8 cellular contexts compared by ENCODE assay signal in the genomic region with DNA sequence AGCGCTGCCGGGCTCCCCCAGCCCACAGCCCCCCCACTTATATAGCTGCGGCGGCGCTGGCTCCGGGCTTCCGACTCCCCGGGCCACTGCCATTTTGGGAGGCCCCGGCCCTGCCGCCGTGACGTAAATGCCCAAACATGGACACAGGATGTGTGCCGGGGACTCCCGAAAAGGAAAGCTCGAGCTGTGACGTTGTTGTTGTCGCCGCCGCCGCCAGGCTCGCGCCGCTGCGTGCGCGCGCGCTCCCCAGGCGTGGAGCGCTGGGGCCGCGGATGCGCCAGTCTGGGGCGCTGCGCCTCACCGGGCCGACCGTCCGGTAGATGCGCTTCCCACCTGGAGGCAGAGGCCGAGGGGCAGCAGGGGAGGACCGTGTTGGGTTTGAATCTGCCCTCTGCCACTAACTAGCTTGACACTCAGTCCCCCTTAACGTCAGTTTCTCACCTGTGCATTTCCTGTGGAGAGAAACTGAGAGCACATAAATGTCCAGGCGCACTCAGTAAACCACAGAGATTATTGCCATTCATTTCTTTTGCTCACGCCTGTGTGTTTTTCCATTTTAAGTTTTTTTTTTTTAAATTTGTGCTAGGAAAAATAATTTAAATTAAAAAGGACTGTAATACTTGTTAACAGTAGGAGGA. TPM values are rescaled to one million over a fixed set of nuclear protein-coding genes. Genes with fewer than 3 reads are reported as not detected.
A peak's percentile ranks its signal among the peaks of the same experiment; 100 is the strongest.
DNase-seq lines count a peak whose midpoint lies in the region; ATAC-seq and TF ChIP-seq lines count a peak whose summit lies in the region.

A gene (minus strand): TSS at position 15 of the 638 bp plus-strand sequence. CDS start 231 bp downstream, outside the sequence.

- H3K9me3 ChIP-seq in lung (ENCODE audit: control insufficient read depth in 2 of 2, insufficient read depth in 1 of 2, low read length in 1 of 2) = peaks cover 0 to 13% of the 10 kb centered on the region in 2 donors

- ATAC-seq in GM19351 (IDR thresholded peaks at IDR 0.05; ENCODE audit: unreplicated experiment) = peak; percentile 93
- ATAC-seq in HG03442 (IDR thresholded peaks at IDR 0.05; ENCODE audit: unreplicated experiment) = peak; percentile 92
- ATAC-seq in lung (ENCODE audit: insufficient read depth, low FRiP score) = peak; percentile 62

- peak within 1 kb of the TSS; percentile 22 for H3K4me3 ChIP-seq in AG09309 (ENCODE audit: control insufficient read depth, low read depth, low read length)
- H3K4me3 ChIP-seq in lung = peak within 1 kb of the TSS; percentile 33

- H3K4me1 ChIP-seq in lung (ENCODE audit: control insufficient read depth in 2 of 2, insufficient read depth in 2 of 2, low read length in 2 of 2) = peaks cover 0 to 19% of the 10 kb centered on the region in 2 donors

- H3K27ac ChIP-seq in lung (ENCODE audit: low read depth in 1 of 2, low read length in 1 of 2) = no peak within 1 kb of the TSS

- DNase-seq in AG09309 (ENCODE audit: low read depth) = no peak
- DNase-seq in NCI-H526 treated with DMSO at 0.1 percent for 48 hours (lab: John Stamatoyannopoulos, UW) = peak; percentile 62
- DNase-seq in activated CD4-positive, alpha-beta T cell treated with anti-CD3 and anti-CD28 coated beads, Interleukin-2, amount 50 U/mL, for 4 hours = peak; percentile 87 to 91
- DNase-seq in dermis blood vessel endothelial cell = peak; percentile 61
- DNase-seq in lung (ENCODE audit: low spot score) = peak; percentile 46
- DNase-seq in stimulated activated CD8-positive, alpha-beta memory T cell treated with anti-CD3 and anti-CD28 coated beads, Interleukin-15, amount 100 ng/mL, for 1 hour (ENCODE audit: low read depth) = peak; percentile 78

- TF ChIP-seq CTCF in AG09309 (IDR thresholded peaks at IDR 0.05; ENCODE audit: control insufficient read depth, insufficient read depth, low read depth, low read length, missing control alignments) (no peak), lung (IDR thresholded peaks at IDR 0.05; ENCODE audit: control extremely low read depth, extremely low read depth) (no peak)

- no peaks in the 10 kb centered on the region for H3K36me3 ChIP-seq in lung (ENCODE audit: control insufficient read depth in 2 of 2, insufficient read depth in 2 of 2, low read length in 2 of 2)

- WGBS in lung, 2 donors = 1 to 2% methylated on average over 39 to 45 of the region's 45 CpGs

- H3K27me3 ChIP-seq in lung (ENCODE audit: control insufficient read depth, insufficient read depth) = peaks cover 28% of the 10 kb centered on the region

RNA-seq across cellular contexts. Expression of the gene that starts here (rescaled TPM):
- total RNA-seq in dermis blood vessel endothelial cell = not detected in 2 replicates
- total RNA-seq in lung = not detected
- polyA plus RNA-seq in lung = under 1 TPM in 1 of 2 donors, not detected in 1; 0.30 TPM

Comparison
In these comparisons a context has a peak if more than half of its experiments do, and no peak if none do; other contexts are left out.
1. Peak in DNase-seq in dermis blood vessel endothelial cell; RNA of the gene not detected or under 1 TPM.
2. Peak in DNase-seq, ATAC-seq and H3K4me3 ChIP-seq in lung; RNA of the gene not detected or under 1 TPM.